Comparison of ENCODE assay signal across 20 cellular contexts in genomic region chr5:61347088-61347487, GRCh38. TPM values are rescaled to one million over a fixed set of nuclear protein-coding genes. Genes with fewer than 3 reads are reported as not detected.
DNase-seq lines count a peak whose midpoint lies in the region; ATAC-seq and TF ChIP-seq lines count a peak whose summit lies in the region.
"Had no signal": no experiment of that assay in that cellular context is flagged by ENCODE, and none has a peak within 500 bp of the region (broad histone marks: within the 10 kb centered on the region; RNA-seq: fewer than 3 reads in every experiment).

No MANE protein-coding gene starts in this region.

- peaks cover 3% of the 10 kb centered on the region for H3K36me3 Mint-ChIP-seq in neural crest cell (ENCODE audit: low read depth)
- H3K36me3 Mint-ChIP-seq: natural killer cell had no signal

- no peak overlapping the region for H3K4me3 ChIP-seq in epithelial cell of esophagus (ENCODE audit: low read length)
- H3K4me3 ChIP-seq: esophagus squamous epithelium, left lung had no signal

- peaks cover 70% of the 10 kb centered on the region for H3K4me1 Mint-ChIP-seq in neural crest cell

- DNase-seq in GF-D8 (lab: John Stamatoyannopoulos, UW) (peak; percentile 3), NOMO-1 (lab: John Stamatoyannopoulos, UW; ENCODE audit: unreplicated experiment in 2 of 2) (peak; percentile 64 to 84), epithelial cell of esophagus (ENCODE audit: low read depth) (peak; percentile 38), neural crest cell (ENCODE audit: low read depth, low spot score) (no peak), GM13977 (ENCODE audit: low spot score) (no peak), SHP77 (lab: John Stamatoyannopoulos, UW) (no peak)
- DNase-seq in stimulated activated naive CD4-positive, alpha-beta T cell (lab: John Stamatoyannopoulos, UW): no peak
- DNase-seq: activated effector memory CD4-positive, alpha-beta T cell treated with Interleukin-2 at 50 U/mL for 16 hours; aorta; DND-41; esophagus squamous epithelium; left lung; natural killer cell; NCI-H2029; NCI-H524; substantia nigra; SW 1271 had no signal

- H3K4me3 Mint-ChIP-seq in neural crest cell: no peak overlapping the region
- H3K4me3 Mint-ChIP-seq: natural killer cell, WTC11 had no signal

- in situ Hi-C loops in GM13977 (cut with MboI; ENCODE audit: low pct_unique_long_range_greater_than_20kb, low sequenced_read_pairs, unreplicated experiment): no loop called here

- TF ChIP-seq CTCF in epithelial cell of esophagus (IDR thresholded peaks at IDR 0.05; ENCODE audit: insufficient read depth, low read depth, low read length, missing control alignments): peak; percentile 20
- peak; percentile 20 for TF ChIP-seq CTCF in neural crest cell (conservative IDR thresholded peaks at IDR 0.05)
- no peak for TF ChIP-seq CTCF in GM13977 (IDR thresholded peaks at IDR 0.05; ENCODE audit: extremely low read depth, insufficient read depth, missing control alignments)

- no peaks in the 10 kb centered on the region for H3K27me3 Mint-ChIP-seq in neural crest cell (ENCODE audit: low read depth)

- H3K9me3 Mint-ChIP-seq in neural crest cell: no peaks in the 10 kb centered on the region
- H3K9me3 Mint-ChIP-seq: natural killer cell had no signal

- H3K27ac Mint-ChIP-seq in neural crest cell (ENCODE audit: unreplicated experiment): no peak overlapping the region
- H3K27ac Mint-ChIP-seq: natural killer cell, WTC11 had no signal

- ATAC-seq in GM21737 (IDR thresholded peaks at IDR 0.05; ENCODE audit: unreplicated experiment): no peak
- ATAC-seq: left lung, natural killer cell, Panc1, WTC11 had no signal

RNA-seq across cellular contexts. Expression of gene ZSWIM6, which starts 15.0 kb away (rescaled TPM):
- 33.8 and 34.3 TPM in 2 replicates for total RNA-seq in neural crest cell

Comparison
In these comparisons a context has a peak if more than half of its experiments do, and no peak if none do; other contexts are left out.
1. DNase-seq: peak in GF-D8 (single experiment), NOMO-1 (2 of 2) and epithelial cell of esophagus (single experiment); none in neural crest cell (single experiment), stimulated activated naive CD4-positive, alpha-beta T cell (0 of 6), GM13977 (single experiment) and SHP77 (0 of 2).